1 cellular context compared by ENCODE assay signal in genomic region chr11:28106351-28107043, GRCh38.
TF ChIP-seq lines count a peak whose summit lies in the region.

No MANE protein-coding gene starts in this region.

TF ChIP-seq in GM23338, 12 proteins besides CTCF, POLR2A, EP300 and RAD21 (continued from another document):
- TF ChIP-seq ZNF462 (CRISPR knock-in tag; IDR thresholded peaks at IDR 0.05), result no peak
- no peak for TF ChIP-seq EZH2phosphoT487 (IDR thresholded peaks at IDR 0.05; ENCODE audit: unreplicated experiment)
- TF ChIP-seq ZNF114 (CRISPR knock-in tag; IDR thresholded peaks at IDR 0.05), result no peak
